In the genomic region with DNA sequence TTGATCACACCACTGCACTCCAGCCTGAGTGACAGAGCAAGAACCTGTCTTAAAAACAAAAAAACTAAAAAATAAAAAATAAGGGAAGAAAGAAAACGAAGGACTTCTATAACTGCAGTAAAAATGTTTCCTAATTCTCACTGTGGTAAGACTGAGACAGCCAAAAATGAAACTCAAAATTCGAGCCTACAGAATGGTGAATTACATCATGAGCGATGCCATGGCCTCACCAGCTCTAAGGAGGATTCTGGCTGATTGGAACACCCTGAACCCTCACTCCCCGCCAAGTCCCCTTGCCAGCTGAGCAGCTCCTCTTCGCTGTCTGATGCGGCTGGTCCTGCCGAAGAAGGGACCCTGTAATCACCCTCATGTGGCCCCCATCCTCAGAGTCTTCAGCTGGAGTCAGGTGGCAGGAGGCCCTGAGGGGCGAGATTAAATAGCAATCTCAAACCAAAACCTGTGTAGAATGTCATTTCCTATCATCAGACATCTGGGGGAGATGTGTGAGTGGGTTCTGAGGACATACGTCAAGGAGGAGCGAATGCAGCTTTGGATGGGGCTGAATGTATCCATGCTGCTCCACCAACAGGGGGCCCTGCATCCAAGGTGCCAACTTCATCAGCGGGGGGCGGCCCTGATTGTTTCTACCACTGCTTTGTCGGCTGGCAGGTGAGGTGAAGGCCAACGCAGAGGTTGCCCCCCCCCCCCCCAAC, we compare ENCODE assay signal across 8 cellular contexts. TPM values are rescaled to one million over a fixed set of nuclear protein-coding genes. Genes with fewer than 3 reads are reported as not detected.
DNase-seq lines count a peak whose midpoint lies in the region; ATAC-seq and TF ChIP-seq lines count a peak whose summit lies in the region.

No MANE protein-coding gene starts in this region.

- intact Hi-C loops in CD8-positive, alpha-beta T cell (cut with DNase I, micrococcal nuclease), result loop anchor here in 1 of 2 experiments (5.0 kb wide), 2 partner anchors 43 to 92 kb away; no protein-coding TSS in a partner anchor
- intact Hi-C loops in ascending aorta (cut with DNase I) (no loop called here), right lobe of liver (cut with DNase I) (no loop called here)

- no peak overlapping the region for H3K4me3 Mint-ChIP-seq in CD8-positive, alpha-beta T cell

- no peak overlapping the region for H3K9ac ChIP-seq in HUES48 (ENCODE audit: low read depth, low read length)

- no peaks in the 10 kb centered on the region for H3K36me3 Mint-ChIP-seq in CD8-positive, alpha-beta T cell

- peak overlapping the region; percentile 57 for H3K27ac Mint-ChIP-seq in CD8-positive, alpha-beta T cell

- peaks cover 18% of the 10 kb centered on the region for H3K27me3 Mint-ChIP-seq in CD8-positive, alpha-beta T cell (ENCODE audit: low read depth)

- H3K9me3 Mint-ChIP-seq in CD8-positive, alpha-beta T cell, result no peaks in the 10 kb centered on the region

- no peak overlapping the region for H3K27ac ChIP-seq in CD8-positive, alpha-beta T cell (ENCODE audit: low read depth, low read length)
- H3K27ac ChIP-seq in HUES48 (ENCODE audit: low read depth, low read length) (peak overlapping the region; percentile 94), ascending aorta (no peak overlapping the region), right lobe of liver (no peak overlapping the region), gastroesophageal sphincter (no peak overlapping the region)

- WGBS in right lobe of liver (ENCODE audit: insufficient coverage, low coverage, low lambda C conversion rate, missing lambda C conversion rate), result 26% methylated on average over 8 of the region's 14 CpGs
- 60 to 65% methylated on average over 3 to 4 of the region's 14 CpGs for WGBS in gastroesophageal sphincter (ENCODE audit: low coverage in 1 of 2), 2 donors

- no peak overlapping the region for H3K4me3 ChIP-seq in CD8-positive, alpha-beta T cell (ENCODE audit: low read depth, low read length)
- H3K4me3 ChIP-seq in HUES48 (ENCODE audit: low read depth, low read length) (no peak overlapping the region), ascending aorta (no peak overlapping the region), right lobe of liver (no peak overlapping the region), gastroesophageal sphincter (no peak overlapping the region)

- POLR2A ChIA-PET in CD8-positive, alpha-beta T cell (lab: Charles Lee), result interaction anchor here (0.8 to 1.5 kb wide), 2 partner anchors 25 to 67 kb away, joined by 3 to 4 read pairs; no protein-coding TSS in a partner anchor

- H3K4me1 Mint-ChIP-seq in CD8-positive, alpha-beta T cell (ENCODE audit: low read depth), result peaks cover 6% of the 10 kb centered on the region

- DNase-seq in CD8-positive, alpha-beta T cell, result peak in 3 of 7 experiments; percentile 60 to 67 (median 65)
- DNase-seq in ascending aorta (ENCODE audit: low spot score in 2 of 2) (peak in 1 of 2 donors; percentile 50), right lobe of liver (no peak), AML-193 (lab: John Stamatoyannopoulos, UW) (no peak)

- H3K27me3 ChIP-seq in CD8-positive, alpha-beta T cell (ENCODE audit: insufficient read depth, low read length), result no peaks in the 10 kb centered on the region
- no peaks in the 10 kb centered on the region for H3K27me3 ChIP-seq in HUES48 (ENCODE audit: control insufficient read depth, insufficient read depth, low read length)
- H3K27me3 ChIP-seq in ascending aorta, result no peaks in the 10 kb centered on the region
- H3K27me3 ChIP-seq in right lobe of liver, result no peaks in the 10 kb centered on the region
- peaks cover 55% of the 10 kb centered on the region for H3K27me3 ChIP-seq in gastroesophageal sphincter

- CTCF ChIA-PET in CD8-positive, alpha-beta T cell (lab: Charles Lee), result interaction anchor here (0.6 to 2.8 kb wide), 17 partner anchors 15 to 336 kb away, joined by 3 to 19 read pairs (median 4); no protein-coding TSS in a partner anchor

- H3K9me3 ChIP-seq in CD8-positive, alpha-beta T cell (ENCODE audit: low read length), result no peaks in the 10 kb centered on the region
- no peaks in the 10 kb centered on the region for H3K9me3 ChIP-seq in HUES48 (ENCODE audit: control insufficient read depth, insufficient read depth, low read length)
- H3K9me3 ChIP-seq in ascending aorta, result no peaks in the 10 kb centered on the region
- H3K9me3 ChIP-seq in right lobe of liver, result no peaks in the 10 kb centered on the region
- no peaks in the 10 kb centered on the region for H3K9me3 ChIP-seq in gastroesophageal sphincter

- H3K36me3 ChIP-seq in CD8-positive, alpha-beta T cell (ENCODE audit: insufficient read depth, low read length), result no peaks in the 10 kb centered on the region
- H3K36me3 ChIP-seq in HUES48 (ENCODE audit: control insufficient read depth, insufficient read depth, low read length), result no peaks in the 10 kb centered on the region
- no peaks in the 10 kb centered on the region for H3K36me3 ChIP-seq in ascending aorta
- H3K36me3 ChIP-seq in right lobe of liver, result no peaks in the 10 kb centered on the region
- H3K36me3 ChIP-seq in gastroesophageal sphincter, result peaks cover 0 to 7% of the 10 kb centered on the region in 2 donors

- peak; percentile 42 for TF ChIP-seq CTCF in CD8-positive, alpha-beta T cell (IDR thresholded peaks at IDR 0.05)
- peak in 2 of 3 experiments; percentile 17 to 36 for TF ChIP-seq CTCF in ascending aorta (IDR thresholded peaks at IDR 0.05)
- peak; percentile 16 to 34 (median 28) for TF ChIP-seq CTCF in right lobe of liver (IDR thresholded peaks at IDR 0.05)
- TF ChIP-seq CTCF in gastroesophageal sphincter (IDR thresholded peaks at IDR 0.05), result peak in 1 of 4 experiments; percentile 24

- no peak for TF ChIP-seq EP300 in gastroesophageal sphincter (IDR thresholded peaks at IDR 0.05)

- peak; percentile 98 for ATAC-seq in CD8-positive, alpha-beta T cell
- peak in 3 of 4 donors; percentile 36 to 53 (median 52) for ATAC-seq in right lobe of liver
- ATAC-seq in gastroesophageal sphincter, result no peak
- no peak for ATAC-seq in HG03354 (IDR thresholded peaks at IDR 0.05; ENCODE audit: poor library complexity, severe bottlenecking, unreplicated experiment)
- no peak for ATAC-seq in HG03571 (IDR thresholded peaks at IDR 0.05; ENCODE audit: unreplicated experiment)

- TF ChIP-seq POLR2A in right lobe of liver (IDR thresholded peaks at IDR 0.05) (no peak), gastroesophageal sphincter (IDR thresholded peaks at IDR 0.05) (no peak)

- H3K4me1 ChIP-seq in CD8-positive, alpha-beta T cell (ENCODE audit: insufficient read depth, low read length), result peaks cover 4% of the 10 kb centered on the region
- H3K4me1 ChIP-seq in HUES48 (ENCODE audit: control insufficient read depth, insufficient read depth, low read length), result peaks cover 31% of the 10 kb centered on the region
- H3K4me1 ChIP-seq in ascending aorta, result no peaks in the 10 kb centered on the region
- no peaks in the 10 kb centered on the region for H3K4me1 ChIP-seq in right lobe of liver
- no peaks in the 10 kb centered on the region for H3K4me1 ChIP-seq in gastroesophageal sphincter

RNA-seq across cellular contexts. Expression of a gene that starts 29.2 kb away (rescaled TPM):
- total RNA-seq in CD8-positive, alpha-beta T cell, result 1 to 10 TPM; 1.8 to 2.4 TPM
- total RNA-seq in ascending aorta (8.9 TPM), right lobe of liver (10 to 100 TPM in 1 of 6 experiments, 1 to 10 TPM in 4, under 1 TPM in 1; 0.90 to 10.2 (median 3.3) TPM), gastroesophageal sphincter (10 to 100 TPM in 3 of 4 donors, 1 to 10 TPM in 1; 7.1 to 27.9 (median 15.1) TPM)

Comparison
In these comparisons a context has a peak if more than half of its experiments do, and no peak if none do; other contexts are left out.
1. ATAC-seq: peak in CD8-positive, alpha-beta T cell (single experiment) and right lobe of liver (3 of 4); none in gastroesophageal sphincter (single experiment), HG03354 (single experiment) and HG03571 (single experiment).